Comparison of ENCODE assay signal across 11 cellular contexts in genomic region chr1:36383240-36383639, GRCh38. TPM values are rescaled to one million over a fixed set of nuclear protein-coding genes. Genes with fewer than 3 reads are reported as not detected.
DNase-seq lines count a peak whose midpoint lies in the region; ATAC-seq and TF ChIP-seq lines count a peak whose summit lies in the region.
"Had no signal": no experiment of that assay in that cellular context is flagged by ENCODE, and none has a peak within 500 bp of the region (broad histone marks: within the 10 kb centered on the region; RNA-seq: fewer than 3 reads in every experiment).

No MANE protein-coding gene starts in this region.

- no peak overlapping the region for H2AFZ ChIP-seq in osteoblast (ENCODE audit: low read length)

- peaks cover 0 to 2% of the 10 kb centered on the region in 2 donors for H3K27me3 Mint-ChIP-seq in CD8-positive, alpha-beta memory T cell
- H3K27me3 Mint-ChIP-seq in dendritic cell treated with granulocyte-macrophage colony-stimulating factor and Interleukin-4, amounts not matched to agents 40 ng/mL and 50 ng/mL, for 4 days = no peaks in the 10 kb centered on the region

- H3K9me3 ChIP-seq in CD8-positive, alpha-beta memory T cell (ENCODE audit: low read length) = no peaks in the 10 kb centered on the region
- no peaks in the 10 kb centered on the region for H3K9me3 ChIP-seq in osteoblast (ENCODE audit: low read depth, low read length)

- POLR2A ChIA-PET in CD8-positive, alpha-beta memory T cell (lab: Charles Lee) = interaction anchor here (1.1 kb wide), 1 partner anchor 14 kb away, joined by 6 read pairs; the partner anchor contains the start of gene LSM10

- no peaks in the 10 kb centered on the region for H3K9me3 Mint-ChIP-seq in CD8-positive, alpha-beta memory T cell
- no peaks in the 10 kb centered on the region for H3K9me3 Mint-ChIP-seq in dendritic cell treated with granulocyte-macrophage colony-stimulating factor and Interleukin-4, amounts not matched to agents 40 ng/mL and 50 ng/mL, for 4 days

- H3K4me3 Mint-ChIP-seq in CD8-positive, alpha-beta memory T cell = peak overlapping the region in 6 of 7 donors; percentile 19 to 80 (median 67)
- peak overlapping the region; percentile 25 for H3K4me3 Mint-ChIP-seq in dendritic cell treated with granulocyte-macrophage colony-stimulating factor and Interleukin-4, amounts not matched to agents 40 ng/mL and 50 ng/mL, for 4 days

- H3K27ac Mint-ChIP-seq in CD8-positive, alpha-beta memory T cell = peak overlapping the region; percentile 47 to 99 (median 92)
- peak overlapping the region; percentile 100 for H3K27ac Mint-ChIP-seq in dendritic cell treated with granulocyte-macrophage colony-stimulating factor and Interleukin-4, amounts not matched to agents 40 ng/mL and 50 ng/mL, for 4 days

- H3K27me3 ChIP-seq in CD8-positive, alpha-beta memory T cell (ENCODE audit: insufficient read depth, low read length, poor library complexity, severe bottlenecking) = no peaks in the 10 kb centered on the region
- no peaks in the 10 kb centered on the region for H3K27me3 ChIP-seq in osteoblast (ENCODE audit: insufficient read depth, low read length)
- H3K27me3 ChIP-seq: dorsolateral prefrontal cortex had no signal

- H3K4me3 ChIP-seq in CD8-positive, alpha-beta memory T cell (ENCODE audit: low read length) = no peak overlapping the region
- no peak overlapping the region for H3K4me3 ChIP-seq in osteoblast (ENCODE audit: insufficient read depth, low read length)

- intact Hi-C loops in dendritic cell treated with granulocyte-macrophage colony-stimulating factor and Interleukin-4, amounts not matched to agents 40 ng/mL and 50 ng/mL, for 4 days (cut with micrococcal nuclease) = no loop called here

- ATAC-seq in HG03457 (IDR thresholded peaks at IDR 0.05; ENCODE audit: unreplicated experiment) = no peak

- TF ChIP-seq CTCF in osteoblast (IDR thresholded peaks at IDR 0.05; ENCODE audit: extremely low read depth, low read depth, low read length) = no peak

- H3K36me3 Mint-ChIP-seq in CD8-positive, alpha-beta memory T cell = peaks cover 0 to 35% (median 10%) of the 10 kb centered on the region in 3 donors
- peaks cover 55% of the 10 kb centered on the region for H3K36me3 Mint-ChIP-seq in dendritic cell treated with granulocyte-macrophage colony-stimulating factor and Interleukin-4, amounts not matched to agents 40 ng/mL and 50 ng/mL, for 4 days (ENCODE audit: low read depth)

- peaks cover 4% of the 10 kb centered on the region for H3K36me3 ChIP-seq in CD8-positive, alpha-beta memory T cell (ENCODE audit: insufficient read depth, low read length)
- H3K36me3 ChIP-seq in osteoblast (ENCODE audit: insufficient read depth, low read length) = peaks cover 13% of the 10 kb centered on the region

- DNase-seq in CD8-positive, alpha-beta memory T cell = no peak
- peak; percentile 38 to 66 for DNase-seq in NCI-H446 (lab: John Stamatoyannopoulos, UW)
- DNase-seq in osteoblast (ENCODE audit: insufficient read length, low spot score, missing footprints) = no peak
- no peak for DNase-seq in COLO829 (ENCODE audit: low spot score)
- no peak for DNase-seq in GM19240 (ENCODE audit: insufficient read length, low spot score)
- DNase-seq in effector CD4-positive, alpha-beta T cell = no peak
- DNase-seq: activated effector memory CD4-positive, alpha-beta T cell treated with Interleukin-2 at 50 U/mL for 16 hours; dorsolateral prefrontal cortex; NCI-H1436 had no signal

- peaks cover 62 to 79% (median 78%) of the 10 kb centered on the region in 3 donors for H3K4me1 Mint-ChIP-seq in CD8-positive, alpha-beta memory T cell
- peaks cover 78% of the 10 kb centered on the region for H3K4me1 Mint-ChIP-seq in dendritic cell treated with granulocyte-macrophage colony-stimulating factor and Interleukin-4, amounts not matched to agents 40 ng/mL and 50 ng/mL, for 4 days (ENCODE audit: low read depth)

- peaks cover 57% of the 10 kb centered on the region for H3K4me1 ChIP-seq in CD8-positive, alpha-beta memory T cell (ENCODE audit: insufficient read depth, low read length)
- H3K4me1 ChIP-seq in osteoblast (ENCODE audit: insufficient read depth, low read length) = peaks cover 29% of the 10 kb centered on the region

- H3K4me2 ChIP-seq in osteoblast (ENCODE audit: insufficient read depth, low read length) = no peak overlapping the region

- H3K79me2 ChIP-seq in osteoblast (ENCODE audit: insufficient read depth, low read length) = peaks cover 71% of the 10 kb centered on the region

- no peak overlapping the region for H3K27ac ChIP-seq in CD8-positive, alpha-beta memory T cell (ENCODE audit: low read depth, low read length)
- peak overlapping the region; percentile 11 for H3K27ac ChIP-seq in osteoblast (ENCODE audit: low read depth, low read length)

- CTCF ChIA-PET in CD8-positive, alpha-beta memory T cell (lab: Charles Lee) = interaction anchor here (0.5 to 6.9 kb wide), 3 partner anchors 12 to 36 kb away, joined by 3 to 38 read pairs (median 3); no protein-coding TSS in a partner anchor

- H4K20me1 ChIP-seq in osteoblast (ENCODE audit: insufficient read depth, low read length) = peaks cover 54% of the 10 kb centered on the region

RNA-seq across cellular contexts. Expression of gene STK40, which starts 2.5 kb away (rescaled TPM):
- total RNA-seq in CD8-positive, alpha-beta memory T cell = 10 to 100 TPM; 52.9 to 56.8 TPM
- 53.7 TPM for polyA plus RNA-seq in CD8-positive, alpha-beta memory T cell
- total RNA-seq in osteoblast = 11.9 and 12.4 TPM in 2 replicates

RNA-seq across cellular contexts. Expression of gene LSM10, which starts 14.5 kb away (rescaled TPM):
- 10 to 100 TPM; 75.3 to 81.4 TPM for total RNA-seq in CD8-positive, alpha-beta memory T cell
- 146 TPM for polyA plus RNA-seq in CD8-positive, alpha-beta memory T cell
- total RNA-seq in osteoblast = 4.4 and 6.2 TPM in 2 replicates

RNA-seq across cellular contexts. Expression of gene EVA1B, which starts 59.8 kb away (rescaled TPM):
- 10 to 100 TPM; 13.6 to 16.3 TPM for total RNA-seq in CD8-positive, alpha-beta memory T cell
- 8.1 TPM for polyA plus RNA-seq in CD8-positive, alpha-beta memory T cell
- total RNA-seq in osteoblast = 119 and 135 TPM in 2 replicates

Comparison
In these comparisons a context has a peak if more than half of its experiments do, and no peak if none do; other contexts are left out.
1. DNase-seq: peak in NCI-H446 (2 of 2); none in CD8-positive, alpha-beta memory T cell (0 of 5), osteoblast (single experiment), COLO829 (single experiment), GM19240 (single experiment) and effector CD4-positive, alpha-beta T cell (single experiment).
2. RNA of gene LSM10, which starts 14.5 kb away (total RNA-seq): 75.3 to 81.4 TPM in CD8-positive, alpha-beta memory T cell; 4.4 to 6.2 TPM in osteoblast; every median in the first group is over 10 times any median in the second.